In the genomic region with DNA sequence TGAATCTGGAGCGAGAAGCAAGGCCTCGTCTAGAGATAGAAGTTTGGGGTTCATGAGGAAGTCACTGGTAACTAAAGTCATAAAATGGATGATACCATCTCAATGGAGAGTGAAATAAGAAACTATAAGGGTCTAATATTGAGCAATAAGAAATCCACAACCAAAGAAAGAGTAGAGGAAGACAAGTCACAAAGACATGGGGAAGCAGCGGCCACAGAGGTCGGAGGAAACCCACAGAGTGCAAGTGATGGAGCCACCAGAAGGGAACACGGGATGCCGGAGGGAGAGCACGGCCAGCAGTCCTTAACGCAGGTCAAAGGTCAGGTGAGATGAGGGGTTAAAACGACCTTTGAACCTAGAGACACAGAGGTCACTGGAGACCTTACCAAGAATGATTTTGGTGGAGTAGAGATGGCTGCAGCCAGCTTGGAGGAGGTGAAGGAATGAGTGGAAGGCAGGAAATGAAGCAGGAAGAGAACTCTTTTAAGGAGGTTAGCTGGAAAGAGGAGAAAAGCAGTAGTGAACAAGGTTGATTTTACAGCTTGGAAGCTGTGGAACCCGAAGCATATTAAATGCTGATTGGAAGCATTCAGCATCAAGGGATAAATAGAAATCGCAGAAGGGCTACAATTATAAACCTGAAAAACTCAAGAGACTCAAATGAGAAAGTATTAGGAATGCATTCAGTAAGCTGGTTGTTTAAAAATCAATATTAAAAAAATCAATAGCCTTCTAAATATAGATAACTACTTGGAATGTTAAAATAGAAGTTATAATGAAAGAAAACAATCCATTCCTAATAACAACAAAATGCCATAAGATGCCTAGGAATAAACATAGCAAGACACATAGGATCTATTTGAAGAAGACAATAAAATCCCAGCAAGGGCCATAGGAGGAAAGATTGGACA, we compare ENCODE assay signal across 33 cellular contexts.
DNase-seq lines count a peak whose midpoint lies in the region; ATAC-seq and TF ChIP-seq lines count a peak whose summit lies in the region.
"Had no signal": no experiment of that assay in that cellular context is flagged by ENCODE, and none has a peak within 500 bp of the region (broad histone marks: within the 10 kb centered on the region; RNA-seq: fewer than 3 reads in every experiment).

No MANE protein-coding gene starts in this region.

- ATAC-seq in activated naive CD4-positive, alpha-beta T cell treated with anti-CD3 and anti-CD28 coated beads, Interleukin-2, amount 50 U/mL, for 72 hours, result no peak
- ATAC-seq in T-helper 17 cell (no peak), upper lobe of right lung (no peak)
- ATAC-seq: A549; activated CD8-positive, alpha-beta T cell treated with anti-CD3 and anti-CD28 coated beads, Interleukin-2, amount 10 ng/mL, durations not matched to agents 7 days and 5 days; esophagus mucosa; left lobe of liver had no signal

- H3K4me1 ChIP-seq in skeletal muscle satellite cell (ENCODE audit: control insufficient read depth, insufficient read depth, low read length) (peaks cover 11% of the 10 kb centered on the region), upper lobe of right lung (no peaks in the 10 kb centered on the region)
- H3K4me1 ChIP-seq: A549, ascending aorta, prostate gland, sigmoid colon, tibial artery had no signal

- H3K9ac ChIP-seq in skeletal muscle satellite cell (ENCODE audit: low read depth, low read length), result no peak overlapping the region

- H3K27ac ChIP-seq in upper lobe of right lung, result no peak overlapping the region
- H3K27ac ChIP-seq: A549, ascending aorta, neutrophil, prostate gland, sigmoid colon, SK-N-MC, tibial artery, VCaP had no signal

- H3K27ac Mint-ChIP-seq in activated naive CD4-positive, alpha-beta T cell treated with anti-CD3 and anti-CD28 coated beads, Interleukin-2, amount 50 U/mL, for 72 hours, result peak overlapping the region; percentile 6 to 63
- H3K27ac Mint-ChIP-seq in activated naive CD4-positive, alpha-beta T cell treated with anti-CD3 and anti-CD28 coated beads for 36 hours, result no peak overlapping the region
- H3K27ac Mint-ChIP-seq in T-helper 17 cell, result peak overlapping the region; percentile 6
- peak overlapping the region; percentile 0 for H3K27ac Mint-ChIP-seq in glutamatergic neuron (ENCODE audit: unreplicated experiment)
- H3K27ac Mint-ChIP-seq: activated CD4-positive, alpha-beta T cell treated with anti-CD3 and anti-CD28 coated beads for 36 hours; activated CD8-positive, alpha-beta T cell treated with anti-CD3 and anti-CD28 coated beads, Interleukin-2, amount 10 ng/mL, durations not matched to agents 7 days and 5 days; activated naive CD8-positive, alpha-beta T cell treated with anti-CD3 and anti-CD28 coated beads, Interleukin-2, amount 10 ng/mL, durations not matched to agents 7 days and 5 days; CD4-positive, CD25-positive, alpha-beta regulatory T cell; dendritic cell treated with granulocyte-macrophage colony-stimulating factor and Interleukin-4, amounts not matched to agents 40 ng/mL and 50 ng/mL, for 4 days; endodermal cell; memory B cell; T-helper 2 cell treated with Interferon-gamma antibody and Interleukin-4, amounts not matched to agents 5 μg/mL and 100 μg/mL, for 36 hours had no signal

- no peaks in the 10 kb centered on the region for H3K9me3 Mint-ChIP-seq in activated naive CD4-positive, alpha-beta T cell treated with anti-CD3 and anti-CD28 coated beads, Interleukin-2, amount 50 U/mL, for 72 hours
- H3K9me3 Mint-ChIP-seq in activated naive CD4-positive, alpha-beta T cell treated with anti-CD3 and anti-CD28 coated beads for 36 hours, result no peaks in the 10 kb centered on the region
- no peaks in the 10 kb centered on the region for H3K9me3 Mint-ChIP-seq in glutamatergic neuron (ENCODE audit: unreplicated experiment)
- H3K9me3 Mint-ChIP-seq: activated naive CD8-positive, alpha-beta T cell treated with anti-CD3 and anti-CD28 coated beads, Interleukin-2, amount 10 ng/mL, durations not matched to agents 7 days and 5 days; CD4-positive, CD25-positive, alpha-beta regulatory T cell; dendritic cell treated with granulocyte-macrophage colony-stimulating factor and Interleukin-4, amounts not matched to agents 40 ng/mL and 50 ng/mL, for 4 days; memory B cell; T-helper 2 cell treated with Interferon-gamma antibody and Interleukin-4, amounts not matched to agents 5 μg/mL and 100 μg/mL, for 36 hours had no signal

- H3K36me3 Mint-ChIP-seq in activated naive CD4-positive, alpha-beta T cell treated with anti-CD3 and anti-CD28 coated beads, Interleukin-2, amount 50 U/mL, for 72 hours, result no peaks in the 10 kb centered on the region
- no peaks in the 10 kb centered on the region for H3K36me3 Mint-ChIP-seq in activated naive CD4-positive, alpha-beta T cell treated with anti-CD3 and anti-CD28 coated beads for 36 hours (ENCODE audit: low read depth)
- H3K36me3 Mint-ChIP-seq in T-helper 17 cell (ENCODE audit: low read depth) (peaks cover 2% of the 10 kb centered on the region), glutamatergic neuron (ENCODE audit: unreplicated experiment) (no peaks in the 10 kb centered on the region)
- H3K36me3 Mint-ChIP-seq: activated naive CD8-positive, alpha-beta T cell treated with anti-CD3 and anti-CD28 coated beads, Interleukin-2, amount 10 ng/mL, durations not matched to agents 7 days and 5 days; CD4-positive, CD25-positive, alpha-beta regulatory T cell; memory B cell had no signal

- intact Hi-C loops in activated naive CD4-positive, alpha-beta T cell treated with anti-CD3 and anti-CD28 coated beads for 36 hours (cut with micrococcal nuclease), result loop anchor here (1.0 to 5.0 kb wide), 3 partner anchors 18 to 145 kb away; partner anchors contain the start of gene TRIM24
- intact Hi-C loops in upper lobe of right lung (cut with DNase I), result no loop called here

- H3K9me3 ChIP-seq in T-helper 17 cell (ENCODE audit: control insufficient read depth, low read length, poor library complexity, severe bottlenecking) (no peaks in the 10 kb centered on the region), skeletal muscle satellite cell (replicated peaks; ENCODE audit: low read length) (no peaks in the 10 kb centered on the region), upper lobe of right lung (no peaks in the 10 kb centered on the region)
- H3K9me3 ChIP-seq: A549, ascending aorta, neutrophil, prostate gland, sigmoid colon, tibial artery had no signal

- H3K4me1 Mint-ChIP-seq in activated naive CD4-positive, alpha-beta T cell treated with anti-CD3 and anti-CD28 coated beads for 36 hours (ENCODE audit: low read depth), result peaks cover 16% of the 10 kb centered on the region
- H3K4me1 Mint-ChIP-seq in T-helper 17 cell (peaks cover 18% of the 10 kb centered on the region), glutamatergic neuron (ENCODE audit: low read depth, unreplicated experiment) (peaks cover 18% of the 10 kb centered on the region)

- H3K4me3 Mint-ChIP-seq in activated naive CD4-positive, alpha-beta T cell treated with anti-CD3 and anti-CD28 coated beads for 36 hours, result no peak overlapping the region
- H3K4me3 Mint-ChIP-seq in T-helper 17 cell (no peak overlapping the region), glutamatergic neuron (ENCODE audit: unreplicated experiment) (peak overlapping the region; percentile 63)
- H3K4me3 Mint-ChIP-seq: activated CD4-positive, alpha-beta T cell treated with anti-CD3 and anti-CD28 coated beads for 36 hours; activated CD8-positive, alpha-beta T cell treated with anti-CD3 and anti-CD28 coated beads, Interleukin-2, amount 10 ng/mL, durations not matched to agents 7 days and 5 days; activated naive CD8-positive, alpha-beta T cell treated with anti-CD3 and anti-CD28 coated beads, Interleukin-2, amount 10 ng/mL, durations not matched to agents 7 days and 5 days; CD4-positive, CD25-positive, alpha-beta regulatory T cell; dendritic cell treated with granulocyte-macrophage colony-stimulating factor and Interleukin-4, amounts not matched to agents 40 ng/mL and 50 ng/mL, for 4 days; endodermal cell; memory B cell; T-helper 2 cell treated with Interferon-gamma antibody and Interleukin-4, amounts not matched to agents 5 μg/mL and 100 μg/mL, for 36 hours had no signal

- H3K36me3 ChIP-seq in skeletal muscle satellite cell (ENCODE audit: insufficient read depth, low read length) (no peaks in the 10 kb centered on the region), upper lobe of right lung (no peaks in the 10 kb centered on the region)
- H3K36me3 ChIP-seq: ascending aorta, neutrophil, prostate gland, sigmoid colon, tibial artery had no signal

- no peaks in the 10 kb centered on the region for H3K27me3 Mint-ChIP-seq in activated naive CD4-positive, alpha-beta T cell treated with anti-CD3 and anti-CD28 coated beads for 36 hours (ENCODE audit: low read depth)
- H3K27me3 Mint-ChIP-seq in T-helper 17 cell (no peaks in the 10 kb centered on the region), glutamatergic neuron (ENCODE audit: unreplicated experiment) (peaks cover 3% of the 10 kb centered on the region)
- H3K27me3 Mint-ChIP-seq: activated CD4-positive, alpha-beta T cell treated with anti-CD3 and anti-CD28 coated beads for 36 hours; activated naive CD8-positive, alpha-beta T cell treated with anti-CD3 and anti-CD28 coated beads, Interleukin-2, amount 10 ng/mL, durations not matched to agents 7 days and 5 days; dendritic cell treated with granulocyte-macrophage colony-stimulating factor and Interleukin-4, amounts not matched to agents 40 ng/mL and 50 ng/mL, for 4 days had no signal

- TF ChIP-seq CTCF in glutamatergic neuron (IDR thresholded peaks at IDR 0.05; ENCODE audit: partially characterized antibody, unreplicated experiment) (no peak), upper lobe of right lung (IDR thresholded peaks at IDR 0.05) (no peak)

- H3K4me2 ChIP-seq in skeletal muscle satellite cell (ENCODE audit: low read length), result peak overlapping the region; percentile 32
- H3K4me2 ChIP-seq: A549 had no signal

- H3K27me3 ChIP-seq in skeletal muscle satellite cell (ENCODE audit: control insufficient read depth, insufficient read depth, low read length) (no peaks in the 10 kb centered on the region), upper lobe of right lung (no peaks in the 10 kb centered on the region)
- H3K27me3 ChIP-seq: ascending aorta, neutrophil, sigmoid colon, tibial artery had no signal

- no peak for DNase-seq in activated naive CD4-positive, alpha-beta T cell treated with anti-CD3 and anti-CD28 coated beads, Interleukin-2, amount 50 U/mL, for 72 hours (ENCODE audit: low spot score in 2 of 2)
- DNase-seq in activated naive CD4-positive, alpha-beta T cell treated with anti-CD3 and anti-CD28 coated beads for 36 hours, result no peak
- no peak for DNase-seq in T-helper 17 cell
- peak; percentile 28 for DNase-seq in glutamatergic neuron
- DNase-seq in upper lobe of right lung, result no peak
- DNase-seq in NCI-H2107 treated with DMSO at 0.1 percent for 48 hours (lab: John Stamatoyannopoulos, UW; ENCODE audit: unreplicated experiment), result no peak
- no peak for DNase-seq in NK-92 (lab: John Stamatoyannopoulos, UW; ENCODE audit: unreplicated experiment)
- DNase-seq: activated CD8-positive, alpha-beta T cell treated with anti-CD3 and anti-CD28 coated beads, Interleukin-2, amount 10 ng/mL, durations not matched to agents 7 days and 5 days; activated naive CD8-positive, alpha-beta T cell treated with anti-CD3 and anti-CD28 coated beads, Interleukin-2, amount 10 ng/mL, durations not matched to agents 7 days and 5 days; Calu3; CD4-positive, CD25-positive, alpha-beta regulatory T cell; DMS79; endodermal cell; GDM1; MM.1S; NCI-H1694; OCI-M1; sigmoid colon; stimulated activated CD4-positive, alpha-beta T cell treated with anti-CD3 and anti-CD28 coated beads, Interleukin-4, amount 100 ng/mL, for 4 hours; tibial artery had no signal

- no peak overlapping the region for H3K4me3 ChIP-seq in skeletal muscle satellite cell (ENCODE audit: low read length)
- no peak overlapping the region for H3K4me3 ChIP-seq in upper lobe of right lung
- H3K4me3 ChIP-seq: A549, ascending aorta, prostate gland, sigmoid colon, SK-N-MC, tibial artery had no signal

- CTCF ChIA-PET in activated naive CD4-positive, alpha-beta T cell treated with anti-CD3 and anti-CD28 coated beads for 36 hours (lab: Charles Lee), result interaction anchor here (1.4 to 2.3 kb wide), 2 partner anchors 13 to 132 kb away, joined by 4 to 7 read pairs; no protein-coding TSS in a partner anchor
